ENCODE assay signal across 1 cellular context in the genomic region with DNA sequence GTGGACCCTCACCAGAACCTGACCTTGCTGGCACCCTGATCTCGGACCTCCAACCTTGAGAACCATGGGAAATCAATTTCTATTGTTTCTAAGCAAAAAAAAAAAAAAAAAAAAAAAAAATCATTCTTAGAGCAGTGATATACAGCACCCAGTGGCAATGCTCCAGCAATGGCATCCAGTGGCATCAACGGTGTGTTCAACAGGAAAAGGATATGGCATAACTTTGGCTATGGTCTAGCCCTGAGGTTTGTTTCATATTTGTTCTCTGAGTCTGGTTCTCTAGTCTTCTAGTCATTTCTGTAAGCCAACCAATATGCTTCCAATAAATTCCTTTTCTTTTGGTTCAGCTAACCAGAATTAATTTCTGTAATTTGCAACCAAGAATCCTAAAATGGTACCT.
TF ChIP-seq lines count a peak whose summit lies in the region.

No MANE protein-coding gene starts in this region.

TF ChIP-seq in GM12891, 5 proteins besides CTCF, POLR2A, EP300 and RAD21:
- no peak for TF ChIP-seq POU2F2 (IDR thresholded peaks at IDR 0.05; ENCODE audit: low read depth, low read length)
- TF ChIP-seq SPI1 (IDR thresholded peaks at IDR 0.05; ENCODE audit: low read depth, low read length): no peak
- no peak for TF ChIP-seq TAF1 (IDR thresholded peaks at IDR 0.05; ENCODE audit: low read depth, low read length)
- TF ChIP-seq POLR2AphosphoS5 (IDR thresholded peaks at IDR 0.05; ENCODE audit: low read depth, low read length): no peak
- TF ChIP-seq PAX5 (IDR thresholded peaks at IDR 0.05; ENCODE audit: insufficient read depth, low read length, severe bottlenecking): no peak
